18 cellular contexts compared by ENCODE assay signal in the genomic region with DNA sequence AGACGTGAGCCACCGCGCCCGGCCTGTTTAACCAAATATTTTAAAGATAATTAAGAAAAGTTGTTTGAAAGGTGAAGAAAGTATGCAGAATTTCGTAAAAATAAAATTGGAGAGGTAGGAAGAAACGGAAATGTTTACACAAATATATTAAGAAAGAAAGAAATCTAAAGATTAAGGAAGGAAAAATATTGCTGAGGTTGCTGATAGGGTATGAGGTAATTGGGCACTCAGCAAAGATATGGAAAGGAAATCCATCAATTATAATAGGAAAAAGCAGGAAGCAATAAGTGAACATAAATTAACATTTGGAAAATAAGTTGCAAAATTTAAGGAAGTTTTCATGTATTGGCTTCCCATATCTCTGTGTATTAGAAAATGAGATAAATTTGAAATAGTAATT.
DNase-seq lines count a peak whose midpoint lies in the region; ATAC-seq, FAIRE-seq and TF ChIP-seq lines count a peak whose summit lies in the region.
"Had no signal": no experiment of that assay in that cellular context is flagged by ENCODE, and none has a peak within 500 bp of the region (broad histone marks: within the 10 kb centered on the region; RNA-seq: fewer than 3 reads in every experiment).

No MANE protein-coding gene starts in this region.

- no peak overlapping the region for H3K27ac ChIP-seq in HepG2 (ENCODE audit: extremely low read length, insufficient read depth, low read length)
- no peak overlapping the region for H3K27ac ChIP-seq in right lobe of liver
- H3K27ac ChIP-seq in IMR-90 (ENCODE audit: insufficient read depth, low read length): no peak overlapping the region

- no peak for TF ChIP-seq RAD21 in HepG2 (CRISPR knock-in tag; IDR thresholded peaks at IDR 0.05)
- no peak for TF ChIP-seq RAD21 in IMR-90 (IDR thresholded peaks at IDR 0.05; ENCODE audit: low read length)

- no peak overlapping the region for H3K4ac ChIP-seq in IMR-90 (ENCODE audit: low read depth, low read length)

- H4K20me1 ChIP-seq in HepG2 (ENCODE audit: insufficient read depth, low read length): no peaks in the 10 kb centered on the region
- no peaks in the 10 kb centered on the region for H4K20me1 ChIP-seq in IMR-90 (ENCODE audit: insufficient read depth, low read length)

- H3K4me3 Mint-ChIP-seq in glutamatergic neuron (ENCODE audit: unreplicated experiment): no peak overlapping the region
- no peak overlapping the region for H3K4me3 Mint-ChIP-seq in T-helper 2 cell treated with Interferon-gamma antibody and Interleukin-4, amounts not matched to agents 5 μg/mL and 100 μg/mL, for 36 hours
- H3K4me3 Mint-ChIP-seq: CD4-positive, alpha-beta memory T cell had no signal

- no peak overlapping the region for H4K91ac ChIP-seq in IMR-90 (ENCODE audit: insufficient read depth, low read depth, low read length)

- POLR2A ChIA-PET in HepG2 (lab: Yijun Ruan, JAX) (no interaction called here), IMR-90 (lab: Charles Lee; ENCODE audit: unreplicated experiment) (no interaction called here)

- no TSS peak for BruUV-seq in HepG2 (replicated peaks; lab: Mats Ljungman, UMichigan)
- no TSS peak for BruUV-seq in IMR-90 (replicated peaks; lab: Mats Ljungman, UMichigan)

- H3K79me2 ChIP-seq in HepG2 (ENCODE audit: insufficient read depth, low read length): no peaks in the 10 kb centered on the region

- no peak overlapping the region for H2AK9ac ChIP-seq in IMR-90 (replicated peaks; ENCODE audit: low read depth, low read length, poor library complexity)

- peaks cover 12% of the 10 kb centered on the region for H3K4me1 Mint-ChIP-seq in glutamatergic neuron (ENCODE audit: low read depth, unreplicated experiment)
- H3K4me1 Mint-ChIP-seq in T-helper 2 cell treated with Interferon-gamma antibody and Interleukin-4, amounts not matched to agents 5 μg/mL and 100 μg/mL, for 36 hours (ENCODE audit: low read depth): no peaks in the 10 kb centered on the region
- H3K4me1 Mint-ChIP-seq: CD4-positive, alpha-beta memory T cell had no signal

- FAIRE-seq in HepG2 (lab: Jason Lieb, UNC): no peak
- FAIRE-seq: G401.6, GM12892, H54 had no signal

- H3K36me3 ChIP-seq in HepG2 (replicated peaks in 1 of 2; ENCODE audit: control insufficient read depth in 1 of 2, insufficient read depth in 2 of 2, low read length in 2 of 2) (no peaks in the 10 kb centered on the region), right lobe of liver (no peaks in the 10 kb centered on the region), IMR-90 (ENCODE audit: control insufficient read depth, insufficient read depth, low read length) (no peaks in the 10 kb centered on the region)

- no peak overlapping the region for H2AK5ac ChIP-seq in IMR-90 (ENCODE audit: low read depth, low read length)

- no peak for TF ChIP-seq POLR2A in HepG2 (IDR thresholded peaks at IDR 0.05; ENCODE audit: insufficient read depth in 1 of 2, low read depth in 2 of 2, low read length in 2 of 2)
- TF ChIP-seq POLR2A in right lobe of liver (IDR thresholded peaks at IDR 0.05): no peak
- TF ChIP-seq POLR2A in IMR-90 (IDR thresholded peaks at IDR 0.05; ENCODE audit: low read depth, low read length): no peak
- no peak for TF ChIP-seq POLR2A in GM18505 (IDR thresholded peaks at IDR 0.05; ENCODE audit: borderline replicate concordance, extremely low read depth, insufficient read depth, insufficient read length)

- no peaks in the 10 kb centered on the region for H3K27me3 Mint-ChIP-seq in glutamatergic neuron (ENCODE audit: unreplicated experiment)
- H3K27me3 Mint-ChIP-seq in T-helper 2 cell treated with Interferon-gamma antibody and Interleukin-4, amounts not matched to agents 5 μg/mL and 100 μg/mL, for 36 hours (ENCODE audit: low read depth): no peaks in the 10 kb centered on the region
- H3K27me3 Mint-ChIP-seq: CD4-positive, alpha-beta memory T cell had no signal

- 58% methylated on average over 6 of the region's 6 CpGs for WGBS in HepG2 (ENCODE audit: low lambda C conversion rate)
- WGBS in right lobe of liver (ENCODE audit: insufficient coverage, low coverage, low lambda C conversion rate, missing lambda C conversion rate): 92% methylated on average over 6 of the region's 6 CpGs
- 100% methylated on average over 2 of the region's 6 CpGs; no CpG with 5 or more reads in 1 of the 2 experiments for WGBS in IMR-90 (ENCODE audit: extremely low coverage in 2 of 2, insufficient read length in 1 of 2), 2 experiments

- no peak overlapping the region for H2BK5ac ChIP-seq in IMR-90 (ENCODE audit: low read depth, low read length, poor library complexity, severe bottlenecking)

- H3K27me3 ChIP-seq in HepG2 (ENCODE audit: control insufficient read depth in 1 of 2, insufficient read depth in 2 of 2, low read length in 2 of 2): no peaks in the 10 kb centered on the region
- H3K27me3 ChIP-seq in right lobe of liver: no peaks in the 10 kb centered on the region
- no peaks in the 10 kb centered on the region for H3K27me3 ChIP-seq in IMR-90 (ENCODE audit: control insufficient read depth, insufficient read depth, low read length)

- no peaks in the 10 kb centered on the region for H3K9me1 ChIP-seq in IMR-90 (ENCODE audit: insufficient read depth, low read length)

- dilution Hi-C loops in IMR-90 (cut with HindIII; ENCODE audit: low sequenced_read_pairs, unreplicated experiment): no loop called here

- TF ChIP-seq EP300 in HepG2 (IDR thresholded peaks at IDR 0.05; ENCODE audit: low read depth in 2 of 2, low read length in 2 of 2) (no peak), HepG2 (CRISPR knock-in tag; IDR thresholded peaks at IDR 0.05; ENCODE audit: borderline replicate concordance) (no peak)

- no peak for TF ChIP-seq CTCF in HepG2 (CRISPR knock-in tag; IDR thresholded peaks at IDR 0.05)
- TF ChIP-seq CTCF in right lobe of liver (IDR thresholded peaks at IDR 0.05): no peak
- no peak for TF ChIP-seq CTCF in IMR-90 (conservative IDR thresholded peaks at IDR 0.05; ENCODE audit: low read depth, low read length)
- TF ChIP-seq CTCF in glutamatergic neuron (IDR thresholded peaks at IDR 0.05; ENCODE audit: partially characterized antibody, unreplicated experiment): no peak

- no peak overlapping the region for H3K14ac ChIP-seq in IMR-90 (replicated peaks; ENCODE audit: low read depth, low read length)

- no peak overlapping the region for H4K5ac ChIP-seq in IMR-90 (ENCODE audit: low read depth, low read length)

- no peak overlapping the region for H3K56ac ChIP-seq in IMR-90 (ENCODE audit: extremely low read depth, insufficient read depth, low read length)

- H3K79me1 ChIP-seq in IMR-90 (ENCODE audit: low read depth in 1 of 2, low read length in 2 of 2): no peaks in the 10 kb centered on the region

- peaks cover 3% of the 10 kb centered on the region for H3K9me3 Mint-ChIP-seq in glutamatergic neuron (ENCODE audit: unreplicated experiment)
- no peaks in the 10 kb centered on the region for H3K9me3 Mint-ChIP-seq in T-helper 2 cell treated with Interferon-gamma antibody and Interleukin-4, amounts not matched to agents 5 μg/mL and 100 μg/mL, for 36 hours

- H3K36me3 Mint-ChIP-seq in glutamatergic neuron (ENCODE audit: unreplicated experiment): peaks cover 5% of the 10 kb centered on the region
- H3K36me3 Mint-ChIP-seq in T-helper 2 cell treated with Interferon-gamma antibody and Interleukin-4, amounts not matched to agents 5 μg/mL and 100 μg/mL, for 36 hours (ENCODE audit: low read depth): no peaks in the 10 kb centered on the region
- H3K36me3 Mint-ChIP-seq: CD4-positive, alpha-beta memory T cell had no signal

- CTCF ChIA-PET in HepG2 (lab: Yijun Ruan, JAX; ENCODE audit: low intra/inter-chr PET ratio, low total read pairs) (no interaction called here), IMR-90 (lab: Yijun Ruan, JAX) (no interaction called here)

- H3K9me3 ChIP-seq in HepG2 (ENCODE audit: low read length) (no peaks in the 10 kb centered on the region), right lobe of liver (no peaks in the 10 kb centered on the region), IMR-90 (ENCODE audit: control insufficient read depth, insufficient read depth, low read length) (no peaks in the 10 kb centered on the region)

- H3K4me3 ChIP-seq in HepG2 (replicated peaks in 1 of 3; ENCODE audit: insufficient read depth in 1 of 3, low read depth in 2 of 3, low read length in 3 of 3) (no peak overlapping the region), right lobe of liver (no peak overlapping the region), IMR-90 (ENCODE audit: insufficient read depth, low read depth, low read length) (no peak overlapping the region)

- H2BK120ac ChIP-seq in IMR-90 (ENCODE audit: low read depth, low read length): no peak overlapping the region

- DNase-seq in HepG2 (ENCODE audit: low spot score) (no peak), right lobe of liver (no peak), IMR-90 (no peak), glutamatergic neuron (no peak), NCI-H2196 treated with DMSO at 0.1 percent for 48 hours (lab: John Stamatoyannopoulos, UW; ENCODE audit: unreplicated experiment) (no peak)
- DNase-seq in T-helper 2 cell treated with Interferon-gamma antibody and Interleukin-4, amounts not matched to agents 5 μg/mL and 100 μg/mL, for 36 hours (ENCODE audit: low spot score): no peak
- DNase-seq: 8988T; C1 segment of cervical spinal cord; Calu3; CD4-positive, alpha-beta memory T cell; COR-L47; DND-41; GOT3; HCEC 1CT had no signal

- H3K4me2 ChIP-seq in HepG2 (ENCODE audit: low read depth, low read length): peak overlapping the region; percentile 27; the same call in 1 of the 2 replicates
- H3K4me2 ChIP-seq in IMR-90 (ENCODE audit: low read depth, low read length): no peak overlapping the region

- H3K27ac Mint-ChIP-seq in glutamatergic neuron (ENCODE audit: unreplicated experiment): peak overlapping the region; percentile 63
- H3K27ac Mint-ChIP-seq in T-helper 2 cell treated with Interferon-gamma antibody and Interleukin-4, amounts not matched to agents 5 μg/mL and 100 μg/mL, for 36 hours: no peak overlapping the region
- H3K27ac Mint-ChIP-seq: CD4-positive, alpha-beta memory T cell had no signal

- intact Hi-C loops in HepG2 (cut with micrococcal nuclease; ENCODE audit: unreplicated experiment) (no loop called here), right lobe of liver (cut with DNase I) (no loop called here), IMR-90 (cut with micrococcal nuclease) (no loop called here)

- H3K9ac ChIP-seq in HepG2 (ENCODE audit: insufficient read depth, low read depth, low read length): no peak overlapping the region
- no peak overlapping the region for H3K9ac ChIP-seq in IMR-90 (ENCODE audit: low read depth, low read length)

- H4K8ac ChIP-seq in IMR-90 (ENCODE audit: low read depth in 2 of 2, low read length in 2 of 2): no peak overlapping the region

- no peak overlapping the region for H2BK15ac ChIP-seq in IMR-90 (ENCODE audit: low read depth, low read length)

- ATAC-seq in HepG2 (no peak), right lobe of liver (no peak), IMR-90 (ENCODE audit: low read depth) (no peak), GM18505 (IDR thresholded peaks at IDR 0.05; ENCODE audit: unreplicated experiment) (no peak)

- peak overlapping the region; percentile 72 for H2AFZ ChIP-seq in HepG2 (ENCODE audit: low read length)
- H2AFZ ChIP-seq in IMR-90 (replicated peaks; ENCODE audit: low read length, poor library complexity): no peak overlapping the region

- in situ Hi-C loops in HepG2 (cut with HindIII; ENCODE audit: extremely low pct_ligation_motif_present, low pct_unique_long_range_greater_than_20kb): no loop called here
- in situ Hi-C loops in IMR-90 (cut with MboI; ENCODE audit: low sequenced_read_pairs): no loop called here

- no peak overlapping the region for H2BK20ac ChIP-seq in IMR-90 (ENCODE audit: low read depth, low read length)

- H3K18ac ChIP-seq in IMR-90 (ENCODE audit: low read depth, low read length): no peak overlapping the region

- peaks cover 14% of the 10 kb centered on the region for H3K4me1 ChIP-seq in HepG2 (ENCODE audit: insufficient read depth, low read length)
- H3K4me1 ChIP-seq in right lobe of liver: no peaks in the 10 kb centered on the region
- no peaks in the 10 kb centered on the region for H3K4me1 ChIP-seq in IMR-90 (ENCODE audit: control insufficient read depth, insufficient read depth, low read length)

- no peak overlapping the region for H3K23ac ChIP-seq in IMR-90 (ENCODE audit: low read depth, low read length)
